In genomic region chr15:45540531-45540930, GRCh38 we compare ENCODE assay signal across 27 cellular contexts.
"Had no signal": no experiment of that assay in that cellular context is flagged by ENCODE, and none has a peak within 500 bp of the region (broad histone marks: within the 10 kb centered on the region; RNA-seq: fewer than 3 reads in every experiment).

No MANE protein-coding gene starts in this region.

- H3K9me3 Mint-ChIP-seq: stimulated activated effector memory CD8-positive, alpha-beta T cell treated with anti-CD3 and anti-CD28 coated beads, Interleukin-12 subunit alpha, Interleukin-12 subunit beta, amount 100 ng/mL, for 72 hours; stimulated activated memory B cell treated with anti-CD40 and anti-IgM and Interleukin-4, amounts not matched to agents 10 μg/mL and 1 μg/mL and 100 μg/mL, for 72 hours; stimulated activated naive B cell treated with anti-CD40 and anti-IgM and Interleukin-4, amounts not matched to agents 10 μg/mL and 1 μg/mL and 100 μg/mL, for 72 hours; stimulated activated naive CD8-positive, alpha-beta T cell treated with anti-CD3 and anti-CD28 coated beads, Interleukin-15, amount 100 ng/mL, for 72 hours; stimulated activated naive CD8-positive, alpha-beta T cell treated with anti-CD3 and anti-CD28 coated beads, Interleukin-15, Interleukin-2, amounts not matched to agents 100 ng/mL and 50 ng/mL, for 24 hours; type B pancreatic cell had no signal

- H3K9me3 ChIP-seq: stomach, suprapubic skin, testis, thoracic aorta, thyroid gland, tibial artery, tibial nerve, transverse colon, upper lobe of left lung, upper lobe of right lung, uterus, vagina had no signal

- H3K27ac Mint-ChIP-seq: stimulated activated effector memory CD8-positive, alpha-beta T cell treated with anti-CD3 and anti-CD28 coated beads, Interleukin-12 subunit alpha, Interleukin-12 subunit beta, amount 100 ng/mL, for 72 hours; stimulated activated memory B cell treated with anti-CD40 and anti-IgM and Interleukin-4, amounts not matched to agents 10 μg/mL and 1 μg/mL and 100 μg/mL, for 72 hours; stimulated activated naive B cell treated with anti-CD40 and anti-IgM and Interleukin-4, amounts not matched to agents 10 μg/mL and 1 μg/mL and 100 μg/mL, for 72 hours; stimulated activated naive CD8-positive, alpha-beta T cell treated with anti-CD3 and anti-CD28 coated beads, Interleukin-15, amount 100 ng/mL, for 72 hours; stimulated activated naive CD8-positive, alpha-beta T cell treated with anti-CD3 and anti-CD28 coated beads, Interleukin-15, Interleukin-2, amounts not matched to agents 100 ng/mL and 50 ng/mL, for 24 hours; type B pancreatic cell had no signal

- H3K27ac ChIP-seq: stomach, suprapubic skin, testis, thoracic aorta, thyroid gland, tibial artery, tibial nerve, transverse colon, upper lobe of left lung, upper lobe of right lung, uterus, vagina had no signal

- ATAC-seq: stimulated activated effector memory CD8-positive, alpha-beta T cell treated with anti-CD3 and anti-CD28 coated beads, Interleukin-12 subunit alpha, Interleukin-12 subunit beta, amount 100 ng/mL, for 72 hours; stimulated activated memory B cell treated with anti-CD40 and anti-IgM and Interleukin-4, amounts not matched to agents 10 μg/mL and 1 μg/mL and 100 μg/mL, for 72 hours; stimulated activated naive B cell treated with anti-CD40 and anti-IgM and Interleukin-4, amounts not matched to agents 10 μg/mL and 1 μg/mL and 100 μg/mL, for 72 hours; stimulated activated naive CD8-positive, alpha-beta T cell treated with anti-CD3 and anti-CD28 coated beads, Interleukin-15, amount 100 ng/mL, for 72 hours; stimulated activated naive CD8-positive, alpha-beta T cell treated with anti-CD3 and anti-CD28 coated beads, Interleukin-15, Interleukin-2, amounts not matched to agents 100 U/mL and 50 U/mL, for 24 hours; upper lobe of right lung had no signal

- H3K27me3 ChIP-seq: stomach, suprapubic skin, testis, thyroid gland, tibial artery, tibial nerve, transverse colon, upper lobe of left lung, upper lobe of right lung, uterus, vagina had no signal

- H3K4me1 ChIP-seq: stomach, suprapubic skin, thyroid gland, tibial artery, upper lobe of left lung, upper lobe of right lung, uterus, vagina had no signal

- H3K4me3 Mint-ChIP-seq: stimulated activated effector memory CD8-positive, alpha-beta T cell treated with anti-CD3 and anti-CD28 coated beads, Interleukin-12 subunit alpha, Interleukin-12 subunit beta, amount 100 ng/mL, for 72 hours; stimulated activated memory B cell treated with anti-CD40 and anti-IgM and Interleukin-4, amounts not matched to agents 10 μg/mL and 1 μg/mL and 100 μg/mL, for 72 hours; stimulated activated naive B cell treated with anti-CD40 and anti-IgM and Interleukin-4, amounts not matched to agents 10 μg/mL and 1 μg/mL and 100 μg/mL, for 72 hours; stimulated activated naive CD8-positive, alpha-beta T cell treated with anti-CD3 and anti-CD28 coated beads, Interleukin-15, amount 100 ng/mL, for 72 hours; stimulated activated naive CD8-positive, alpha-beta T cell treated with anti-CD3 and anti-CD28 coated beads, Interleukin-15, Interleukin-2, amounts not matched to agents 100 ng/mL and 50 ng/mL, for 24 hours; type B pancreatic cell had no signal

- H3K4me3 ChIP-seq: stomach, suprapubic skin, testis, thoracic aorta, thyroid gland, tibial artery, tibial nerve, transverse colon, upper lobe of left lung, upper lobe of right lung, uterus, vagina had no signal

- H3K36me3 ChIP-seq: stomach, suprapubic skin, thoracic aorta, thyroid gland, tibial artery, tibial nerve, transverse colon, upper lobe of left lung, upper lobe of right lung, uterus, vagina had no signal

- DNase-seq: stimulated activated CD4-positive, alpha-beta T cell treated with anti-CD3 and anti-CD28 coated beads, Interleukin-2, amount 100 ng/mL, for 48 hours; stimulated activated CD4-positive, alpha-beta T cell treated with anti-CD3 and anti-CD28 coated beads, Interleukin-4, amount 100 ng/mL, for 1 hour; stimulated activated CD4-positive, alpha-beta T cell treated with anti-CD3 and anti-CD28 coated beads, Interleukin-4, amount 100 ng/mL, for 24 hours; stimulated activated CD4-positive, alpha-beta T cell treated with anti-CD3 and anti-CD28 coated beads, Interleukin-4, amount 100 ng/mL, for 4 hours; stimulated activated CD8-positive, alpha-beta memory T cell treated with anti-CD3 and anti-CD28 coated beads, Interleukin-4, amount 100 ng/mL, for 48 hours; stimulated activated naive B cell treated with anti-CD40 and anti-IgM and Interleukin-4, amounts not matched to agents 10 μg/mL and 1 μg/mL and 100 μg/mL, for 72 hours; stimulated activated naive CD4-positive, alpha-beta T cell; stimulated activated naive CD4-positive, alpha-beta T cell treated with Interleukin-2 at 50 U/mL for 16 hours; stimulated activated naive CD8-positive, alpha-beta T cell treated with anti-CD3 and anti-CD28 coated beads, Interleukin-15, amount 100 ng/mL, for 72 hours; stimulated activated naive CD8-positive, alpha-beta T cell treated with anti-CD3 and anti-CD28 coated beads, Interleukin-15, Interleukin-2, amounts not matched to agents 100 U/mL and 50 U/mL, for 24 hours; stomach; substantia nigra; testis; thyroid gland; tibial artery; transverse colon; upper lobe of left lung; upper lobe of right lung; uterus had no signal

- H3K36me3 Mint-ChIP-seq: stimulated activated effector memory CD8-positive, alpha-beta T cell treated with anti-CD3 and anti-CD28 coated beads, Interleukin-12 subunit alpha, Interleukin-12 subunit beta, amount 100 ng/mL, for 72 hours; stimulated activated memory B cell treated with anti-CD40 and anti-IgM and Interleukin-4, amounts not matched to agents 10 μg/mL and 1 μg/mL and 100 μg/mL, for 72 hours; stimulated activated naive B cell treated with anti-CD40 and anti-IgM and Interleukin-4, amounts not matched to agents 10 μg/mL and 1 μg/mL and 100 μg/mL, for 72 hours; type B pancreatic cell had no signal

- H3K27me3 Mint-ChIP-seq: stimulated activated memory B cell treated with anti-CD40 and anti-IgM and Interleukin-4, amounts not matched to agents 10 μg/mL and 1 μg/mL and 100 μg/mL, for 72 hours; stimulated activated naive B cell treated with anti-CD40 and anti-IgM and Interleukin-4, amounts not matched to agents 10 μg/mL and 1 μg/mL and 100 μg/mL, for 72 hours; stimulated activated naive CD8-positive, alpha-beta T cell treated with anti-CD3 and anti-CD28 coated beads, Interleukin-15, amount 100 ng/mL, for 72 hours; stimulated activated naive CD8-positive, alpha-beta T cell treated with anti-CD3 and anti-CD28 coated beads, Interleukin-15, Interleukin-2, amounts not matched to agents 100 ng/mL and 50 ng/mL, for 24 hours; type B pancreatic cell had no signal

- H3K4me1 Mint-ChIP-seq: stimulated activated effector memory CD8-positive, alpha-beta T cell treated with anti-CD3 and anti-CD28 coated beads, Interleukin-12 subunit alpha, Interleukin-12 subunit beta, amount 100 ng/mL, for 72 hours; stimulated activated naive CD8-positive, alpha-beta T cell treated with anti-CD3 and anti-CD28 coated beads, Interleukin-15, amount 100 ng/mL, for 72 hours had no signal
